In the genomic region with DNA sequence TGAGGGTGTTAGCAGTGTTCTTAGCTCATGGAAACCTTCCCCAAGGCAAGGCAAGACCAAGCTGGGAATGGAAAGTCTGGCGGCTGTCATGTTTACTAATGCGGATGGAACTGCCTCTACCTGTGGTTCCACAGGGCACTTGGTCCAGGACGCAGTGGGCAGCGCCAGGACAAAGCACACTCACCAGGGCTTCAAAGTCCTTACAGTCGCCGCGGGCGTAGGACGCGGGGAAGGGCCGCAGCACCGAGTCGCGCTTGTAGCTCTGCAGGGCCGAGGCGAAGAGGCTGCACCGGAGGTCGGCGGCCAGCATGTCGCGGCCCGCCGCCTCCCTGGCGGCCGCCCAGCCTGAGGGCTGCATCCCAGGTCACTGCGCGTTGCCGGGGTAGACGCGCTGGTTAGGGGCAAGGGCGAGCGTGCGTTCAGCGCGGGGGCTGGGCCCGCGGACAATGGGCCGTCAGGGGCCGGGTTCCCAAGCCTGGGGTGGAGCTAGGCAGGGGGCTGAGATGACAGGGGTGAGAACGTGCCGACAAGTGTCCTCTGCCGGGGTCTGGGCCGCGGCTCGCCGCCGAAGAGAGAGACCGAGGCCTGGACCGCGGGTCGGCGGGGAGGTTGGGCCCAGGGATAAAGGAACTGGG, we compare ENCODE assay signal across 8 cellular contexts. TPM values are rescaled to one million over a fixed set of nuclear protein-coding genes. Genes with fewer than 3 reads are reported as not detected.
A peak's percentile ranks its signal among the peaks of the same experiment; 100 is the strongest.
DNase-seq lines count a peak whose midpoint lies in the region; ATAC-seq, FAIRE-seq and TF ChIP-seq lines count a peak whose summit lies in the region.

No MANE protein-coding gene starts in this region.

- H3K27me3 ChIP-seq in heart right ventricle (no peaks in the 10 kb centered on the region), pancreas (no peaks in the 10 kb centered on the region)

- H3K4me1 ChIP-seq in heart right ventricle = peaks cover 2 to 28% (median 20%) of the 10 kb centered on the region in 9 donors
- H3K4me1 ChIP-seq in pancreas = peaks cover 0 to 13% (median 6%) of the 10 kb centered on the region in 3 donors

- peak; percentile 27 for ATAC-seq in GM21576 (IDR thresholded peaks at IDR 0.05; ENCODE audit: unreplicated experiment)
- peak; percentile 49 to 78 (median 60) for ATAC-seq in heart right ventricle
- peak; percentile 54 to 67 (median 63) for ATAC-seq in pancreas
- no peak for ATAC-seq in GM21381 (IDR thresholded peaks at IDR 0.05; ENCODE audit: unreplicated experiment)

- H3K4me3 ChIP-seq in heart right ventricle = peak overlapping the region; percentile 49 to 91 (median 78)
- H3K4me3 ChIP-seq in pancreas = peak overlapping the region; percentile 68 to 92 (median 74)

- CTCF ChIA-PET in activated naive CD4-positive, alpha-beta T cell treated with anti-CD3 and anti-CD28 coated beads, Interleukin-2, amount 10 ng/mL, durations not matched to agents 7 days and 5 days (lab: Charles Lee) = interaction anchor here (0.6 to 1.6 kb wide), 7 partner anchors 11 to 157 kb away, joined by 3 to 8 read pairs (median 3); a partner anchor contains a TSS

- WGBS in heart right ventricle, 2 donors = 0 to 1% methylated on average over 49 to 52 of the region's 52 CpGs
- 0 to 1% methylated on average over 43 to 52 of the region's 52 CpGs for WGBS in pancreas, 2 donors

- intact Hi-C loops in heart right ventricle (cut with DNase I) = loop anchor here in 3 of 10 donors (10.0 kb wide), 2 partner anchors 231 to 251 kb away; no protein-coding TSS in a partner anchor
- intact Hi-C loops in pancreas (cut with DNase I) = no loop called here

- H3K36me3 Mint-ChIP-seq in activated naive CD4-positive, alpha-beta T cell treated with anti-CD3 and anti-CD28 coated beads, Interleukin-2, amount 10 ng/mL, durations not matched to agents 7 days and 5 days = peaks cover 12% of the 10 kb centered on the region

- H3K4me3 Mint-ChIP-seq in activated naive CD4-positive, alpha-beta T cell treated with anti-CD3 and anti-CD28 coated beads, Interleukin-2, amount 10 ng/mL, durations not matched to agents 7 days and 5 days = peak overlapping the region; percentile 86

- H3K9me3 ChIP-seq in heart right ventricle (no peaks in the 10 kb centered on the region), pancreas (no peaks in the 10 kb centered on the region)

- H3K36me3 ChIP-seq in heart right ventricle (peaks cover 0 to 9% (median 0%) of the 10 kb centered on the region in 9 donors), pancreas (no peaks in the 10 kb centered on the region)

- FAIRE-seq in pancreas (lab: Jason Lieb, UNC) = no peak

- TF ChIP-seq CTCF in heart right ventricle (IDR thresholded peaks at IDR 0.05) (no peak), pancreas (IDR thresholded peaks at IDR 0.05) (no peak)

- H3K4me1 Mint-ChIP-seq in activated naive CD4-positive, alpha-beta T cell treated with anti-CD3 and anti-CD28 coated beads, Interleukin-2, amount 10 ng/mL, durations not matched to agents 7 days and 5 days = peaks cover 40% of the 10 kb centered on the region

- no peaks in the 10 kb centered on the region for H3K27me3 Mint-ChIP-seq in activated naive CD4-positive, alpha-beta T cell treated with anti-CD3 and anti-CD28 coated beads, Interleukin-2, amount 10 ng/mL, durations not matched to agents 7 days and 5 days

- peak overlapping the region; percentile 85 for H3K27ac Mint-ChIP-seq in activated naive CD4-positive, alpha-beta T cell treated with anti-CD3 and anti-CD28 coated beads, Interleukin-2, amount 10 ng/mL, durations not matched to agents 7 days and 5 days

- DNase-seq in NCI-H2196 treated with DMSO at 0.1 percent for 48 hours (lab: John Stamatoyannopoulos, UW; ENCODE audit: unreplicated experiment) (peak; percentile 10), NCI-H2196 (lab: John Stamatoyannopoulos, UW; ENCODE audit: unreplicated experiment) (no peak), HuH-7.5 (ENCODE audit: low spot score) (peak; percentile 54), heart right ventricle (peak in 1 of 2 donors; percentile 60), pancreas (peak in 2 of 6 donors; percentile 75 to 78)
- no peak for DNase-seq in activated naive CD4-positive, alpha-beta T cell treated with anti-CD3 and anti-CD28 coated beads, Interleukin-2, amount 10 ng/mL, durations not matched to agents 7 days and 5 days

- H3K27ac ChIP-seq in heart right ventricle = peak overlapping the region; percentile 50 to 96 (median 93)
- H3K27ac ChIP-seq in pancreas = peak overlapping the region; percentile 75 to 92 (median 86)

- H3K9me3 Mint-ChIP-seq in activated naive CD4-positive, alpha-beta T cell treated with anti-CD3 and anti-CD28 coated beads, Interleukin-2, amount 10 ng/mL, durations not matched to agents 7 days and 5 days = no peaks in the 10 kb centered on the region

RNA-seq across cellular contexts. Expression of a gene that starts 0.5 kb away (rescaled TPM):
- total RNA-seq in heart right ventricle (1 to 10 TPM; 3.3 to 5.2 (median 4.8) TPM), pancreas (1 to 10 TPM; 3.8 to 7.5 (median 5.7) TPM)
- polyA plus RNA-seq in heart right ventricle (1 to 10 TPM; 3.1 to 4.6 TPM), pancreas (1 to 10 TPM; 3.1 to 5.5 TPM)

RNA-seq across cellular contexts. Expression of a gene that starts 9.7 kb away (rescaled TPM):
- total RNA-seq in heart right ventricle (not detected), pancreas (not detected)
- polyA plus RNA-seq in heart right ventricle (not detected), pancreas (not detected)

RNA-seq across cellular contexts. Expression of a gene that starts 18.3 kb away (rescaled TPM):
- total RNA-seq in heart right ventricle = 10 to 100 TPM in 2 of 10 donors, not detected in 8; 18.2 to 51.0 TPM
- not detected for polyA plus RNA-seq in heart right ventricle
- total RNA-seq in pancreas = 10 to 100 TPM in 3 of 6 donors, not detected in 3; 10.5 to 21.8 (median 21.6) TPM
- not detected for polyA plus RNA-seq in pancreas

Comparison
In these comparisons a context has a peak if more than half of its experiments do, and no peak if none do; other contexts are left out.
1. DNase-seq: peak in NCI-H2196 treated with DMSO at 0.1 percent for 48 hours (single experiment) and HuH-7.5 (single experiment); none in NCI-H2196 (single experiment) and activated naive CD4-positive, alpha-beta T cell treated with anti-CD3 and anti-CD28 coated beads, Interleukin-2, amount 10 ng/mL, durations not matched to agents 7 days and 5 days (single experiment).